8 cellular contexts compared by ENCODE assay signal in the genomic region with DNA sequence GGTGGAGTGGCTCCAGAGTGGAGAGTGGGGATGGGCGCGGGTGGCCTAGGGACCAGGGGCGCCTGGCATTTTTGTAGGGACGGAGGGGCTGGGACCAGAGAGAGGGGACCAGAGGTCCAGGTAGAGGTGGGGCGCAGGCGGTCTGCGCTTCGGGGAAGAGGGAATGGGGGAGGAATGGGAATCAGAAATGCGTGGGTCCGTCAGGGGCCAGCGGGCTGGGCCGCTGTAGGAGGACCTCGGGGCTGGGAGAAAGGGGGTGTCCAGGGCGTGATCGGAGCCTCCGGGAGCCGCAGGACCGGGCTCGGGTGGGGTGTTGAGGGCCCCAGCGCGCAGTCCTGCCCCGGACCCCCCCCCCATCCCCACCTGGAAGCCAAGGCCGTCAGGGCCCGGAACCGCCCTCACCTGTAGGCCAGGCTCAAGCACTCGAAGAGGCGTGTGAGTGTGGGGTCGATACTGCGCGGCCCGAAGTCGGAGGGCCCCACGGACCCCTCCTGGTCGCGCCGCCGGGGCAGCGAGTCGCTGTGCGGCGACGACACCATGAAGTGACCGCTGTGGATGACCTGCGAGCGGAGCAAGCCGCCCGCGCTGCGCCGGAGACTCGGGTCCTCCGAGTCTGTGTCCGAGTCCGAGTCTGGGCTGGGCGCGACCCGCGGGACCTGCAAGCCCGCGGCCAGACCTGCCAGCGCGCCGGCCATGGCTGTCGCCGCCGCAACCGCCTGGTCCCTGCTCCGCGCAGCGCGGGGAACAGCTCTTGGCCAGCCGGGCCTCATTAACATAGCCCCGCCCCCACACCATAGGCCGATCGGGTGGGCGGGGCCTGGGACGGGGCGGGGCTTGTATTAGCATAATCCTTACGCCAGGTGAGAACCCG. TPM values are rescaled to one million over a fixed set of nuclear protein-coding genes. Genes with fewer than 3 reads are reported as not detected.
DNase-seq lines count a peak whose midpoint lies in the region; ATAC-seq and TF ChIP-seq lines count a peak whose summit lies in the region.

A gene with protein sequence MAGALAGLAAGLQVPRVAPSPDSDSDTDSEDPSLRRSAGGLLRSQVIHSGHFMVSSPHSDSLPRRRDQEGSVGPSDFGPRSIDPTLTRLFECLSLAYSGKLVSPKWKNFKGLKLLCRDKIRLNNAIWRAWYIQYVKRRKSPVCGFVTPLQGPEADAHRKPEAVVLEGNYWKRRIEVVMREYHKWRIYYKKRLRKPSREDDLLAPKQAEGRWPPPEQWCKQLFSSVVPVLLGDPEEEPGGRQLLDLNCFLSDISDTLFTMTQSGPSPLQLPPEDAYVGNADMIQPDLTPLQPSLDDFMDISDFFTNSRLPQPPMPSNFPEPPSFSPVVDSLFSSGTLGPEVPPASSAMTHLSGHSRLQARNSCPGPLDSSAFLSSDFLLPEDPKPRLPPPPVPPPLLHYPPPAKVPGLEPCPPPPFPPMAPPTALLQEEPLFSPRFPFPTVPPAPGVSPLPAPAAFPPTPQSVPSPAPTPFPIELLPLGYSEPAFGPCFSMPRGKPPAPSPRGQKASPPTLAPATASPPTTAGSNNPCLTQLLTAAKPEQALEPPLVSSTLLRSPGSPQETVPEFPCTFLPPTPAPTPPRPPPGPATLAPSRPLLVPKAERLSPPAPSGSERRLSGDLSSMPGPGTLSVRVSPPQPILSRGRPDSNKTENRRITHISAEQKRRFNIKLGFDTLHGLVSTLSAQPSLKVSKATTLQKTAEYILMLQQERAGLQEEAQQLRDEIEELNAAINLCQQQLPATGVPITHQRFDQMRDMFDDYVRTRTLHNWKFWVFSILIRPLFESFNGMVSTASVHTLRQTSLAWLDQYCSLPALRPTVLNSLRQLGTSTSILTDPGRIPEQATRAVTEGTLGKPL (minus strand): TSS at position 725 of the 871 bp plus-strand sequence. CDS start 30 bp downstream, at position 695.

- no peaks in the 10 kb centered on the region for H3K9me3 ChIP-seq in liver (ENCODE audit: control insufficient read depth in 4 of 4, low read length in 3 of 4)

- no peaks in the 10 kb centered on the region for H3K27me3 ChIP-seq in liver (ENCODE audit: control insufficient read depth in 4 of 4, insufficient read depth in 4 of 4, low read length in 3 of 4)

- H3K27ac ChIP-seq in liver (ENCODE audit: low read depth in 1 of 2, low read length in 2 of 2) = peak within 1 kb of the TSS; percentile 82 to 88

- H3K36me3 ChIP-seq in liver (ENCODE audit: control insufficient read depth in 4 of 4, insufficient read depth in 3 of 4, low read depth in 1 of 4, low read length in 3 of 4) = no peaks in the 10 kb centered on the region

- H3K4me1 ChIP-seq in liver (ENCODE audit: control insufficient read depth in 4 of 4, insufficient read depth in 4 of 4, low read length in 3 of 4) = peaks cover 0 to 36% (median 19%) of the 10 kb centered on the region in 4 donors

- TF ChIP-seq CTCF in liver (IDR thresholded peaks at IDR 0.05; ENCODE audit: low read depth, low read length, missing input control) = peak; percentile 6

- no peak for ATAC-seq in GM18909 (IDR thresholded peaks at IDR 0.05; ENCODE audit: poor library complexity, unreplicated experiment)

- peak within 1 kb of the TSS; percentile 85 to 97 (median 91) for H3K4me3 ChIP-seq in liver (ENCODE audit: low read depth in 1 of 3, low read length in 3 of 3)

- peak in 1 of 2 donors; percentile 27 for TF ChIP-seq RAD21 in liver (IDR thresholded peaks at IDR 0.05)

- DNase-seq in EH (ENCODE audit: low read depth) (peak; percentile 60), NCI-H2029 treated with DMSO at 0.1 percent for 48 hours (lab: John Stamatoyannopoulos, UW) (peak; percentile 58), dermis microvascular lymphatic vessel endothelial cell (ENCODE audit: low read depth in 2 of 2) (peak; percentile 21 to 67), HCEC 1CT (no peak)
- DNase-seq in activated CD4-positive, alpha-beta T cell treated with anti-CD3 and anti-CD28 coated beads, Interleukin-2, amount 50 U/mL, for 48 hours = peak; percentile 70 to 71
- peak; percentile 61 to 75 for DNase-seq in stimulated activated CD4-positive, alpha-beta T cell treated with anti-CD3 and anti-CD28 coated beads, Interleukin-2, amount 100 ng/mL, for 24 hours

- 2% methylated on average over 80 of the region's 80 CpGs for WGBS in liver

- peak within 1 kb of the TSS; percentile 72 to 80 for H3K9ac ChIP-seq in liver (ENCODE audit: low read depth in 1 of 2, low read length in 2 of 2)

TF ChIP-seq in liver, 16 proteins besides CTCF, POLR2A, EP300 and RAD21:
- TF ChIP-seq SP1 (IDR thresholded peaks at IDR 0.05) (peak; percentile 23), YY1 (IDR thresholded peaks at IDR 0.05) (peak; percentile 62), TAF1 (conservative IDR thresholded peaks at IDR 0.05) (peak; percentile 46), FOXA1 (IDR thresholded peaks at IDR 0.05) (no peak)
- TF ChIP-seq, protein P1, sequence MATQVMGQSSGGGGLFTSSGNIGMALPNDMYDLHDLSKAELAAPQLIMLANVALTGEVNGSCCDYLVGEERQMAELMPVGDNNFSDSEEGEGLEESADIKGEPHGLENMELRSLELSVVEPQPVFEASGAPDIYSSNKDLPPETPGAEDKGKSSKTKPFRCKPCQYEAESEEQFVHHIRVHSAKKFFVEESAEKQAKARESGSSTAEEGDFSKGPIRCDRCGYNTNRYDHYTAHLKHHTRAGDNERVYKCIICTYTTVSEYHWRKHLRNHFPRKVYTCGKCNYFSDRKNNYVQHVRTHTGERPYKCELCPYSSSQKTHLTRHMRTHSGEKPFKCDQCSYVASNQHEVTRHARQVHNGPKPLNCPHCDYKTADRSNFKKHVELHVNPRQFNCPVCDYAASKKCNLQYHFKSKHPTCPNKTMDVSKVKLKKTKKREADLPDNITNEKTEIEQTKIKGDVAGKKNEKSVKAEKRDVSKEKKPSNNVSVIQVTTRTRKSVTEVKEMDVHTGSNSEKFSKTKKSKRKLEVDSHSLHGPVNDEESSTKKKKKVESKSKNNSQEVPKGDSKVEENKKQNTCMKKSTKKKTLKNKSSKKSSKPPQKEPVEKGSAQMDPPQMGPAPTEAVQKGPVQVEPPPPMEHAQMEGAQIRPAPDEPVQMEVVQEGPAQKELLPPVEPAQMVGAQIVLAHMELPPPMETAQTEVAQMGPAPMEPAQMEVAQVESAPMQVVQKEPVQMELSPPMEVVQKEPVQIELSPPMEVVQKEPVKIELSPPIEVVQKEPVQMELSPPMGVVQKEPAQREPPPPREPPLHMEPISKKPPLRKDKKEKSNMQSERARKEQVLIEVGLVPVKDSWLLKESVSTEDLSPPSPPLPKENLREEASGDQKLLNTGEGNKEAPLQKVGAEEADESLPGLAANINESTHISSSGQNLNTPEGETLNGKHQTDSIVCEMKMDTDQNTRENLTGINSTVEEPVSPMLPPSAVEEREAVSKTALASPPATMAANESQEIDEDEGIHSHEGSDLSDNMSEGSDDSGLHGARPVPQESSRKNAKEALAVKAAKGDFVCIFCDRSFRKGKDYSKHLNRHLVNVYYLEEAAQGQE (IDR thresholded peaks at IDR 0.05) = peak; percentile 48

RNA-seq across cellular contexts. Expression of the gene that starts here (rescaled TPM):
- total RNA-seq in dermis microvascular lymphatic vessel endothelial cell (not detected in 2 replicates), liver (100 to 1,000 TPM in 1 of 2 donors, 10 to 100 TPM in 1; 50.3 to 384 TPM)
- polyA plus RNA-seq in liver = 100 to 1,000 TPM; 148 to 316 TPM

Comparison
In these comparisons a context has a peak if more than half of its experiments do, and no peak if none do; other contexts are left out.
1. RNA of the gene that starts here (total RNA-seq): 50.3 to 384 TPM in liver; not detected in dermis microvascular lymphatic vessel endothelial cell; every median in the first group is over 10 times any median in the second.
2. Peak in DNase-seq in dermis microvascular lymphatic vessel endothelial cell; RNA of the gene not detected or under 1 TPM.